Comparison of ENCODE assay signal across 31 cellular contexts in the genomic region with DNA sequence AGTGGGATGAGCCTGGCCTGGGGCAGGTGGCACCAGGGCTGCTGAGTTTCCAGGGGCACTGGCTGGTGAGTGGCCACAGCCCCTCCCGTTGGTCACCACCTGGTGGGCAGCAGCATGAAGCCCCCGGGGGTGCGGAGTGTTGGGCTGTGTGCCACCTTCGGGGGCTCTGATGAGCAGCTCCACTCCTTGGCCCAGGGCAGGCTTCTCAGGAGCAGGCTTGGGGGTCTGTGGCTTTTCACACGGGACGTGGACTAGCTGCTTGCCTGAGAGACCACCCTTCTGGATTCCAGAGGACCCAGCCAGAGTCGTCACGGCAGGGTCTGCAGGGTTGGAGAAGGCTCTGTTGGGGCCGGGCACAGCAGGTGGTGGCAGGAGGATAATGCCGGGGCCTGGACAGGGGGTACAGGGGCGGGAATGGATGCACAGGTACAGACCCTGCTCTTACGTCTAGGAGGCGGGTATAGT.
"Had no signal": no experiment of that assay in that cellular context is flagged by ENCODE, and none has a peak within 500 bp of the region (broad histone marks: within the 10 kb centered on the region; RNA-seq: fewer than 3 reads in every experiment).

No MANE protein-coding gene starts in this region.

- H3K36me3 ChIP-seq: brain microvascular endothelial cell had no signal

- H3K4me3 Mint-ChIP-seq: activated B cell treated with CpG ODN at 0.5 μM for 24 hours; activated CD4-positive, alpha-beta memory T cell treated with anti-CD3 and anti-CD28 coated beads for 36 hours; activated naive CD8-positive, alpha-beta T cell treated with anti-CD3 and anti-CD28 coated beads for 36 hours; activated T-cell treated with anti-CD3 and anti-CD28 coated beads, Interleukin-2, amount 50 U/mL, for 4 hours; activated T-helper 1 cell treated with anti-CD3 and anti-CD28 coated beads, Interleukin-12 subunit alpha, Interleukin-12 subunit beta, Interleukin-2, Interleukin-4 antibody, amounts not matched to agents 30 ng/mL and 10 ng/mL and 1 ng/mL, durations not matched to agents 14 hours and 24 hours and 36 hours had no signal

- ATAC-seq: activated T-cell treated with anti-CD3 and anti-CD28 coated beads, Interleukin-2, amount 50 U/mL, for 4 hours; PC-3 had no signal

- H3K36me3 Mint-ChIP-seq: activated CD4-positive, alpha-beta memory T cell treated with anti-CD3 and anti-CD28 coated beads for 36 hours; activated naive CD8-positive, alpha-beta T cell treated with anti-CD3 and anti-CD28 coated beads for 36 hours had no signal

- H3K27me3 ChIP-seq: brain microvascular endothelial cell had no signal

- H3K27ac Mint-ChIP-seq: activated B cell treated with CpG ODN at 0.5 μM for 24 hours; activated CD4-positive, alpha-beta memory T cell treated with anti-CD3 and anti-CD28 coated beads for 36 hours; activated naive CD8-positive, alpha-beta T cell treated with anti-CD3 and anti-CD28 coated beads for 36 hours; activated T-helper 1 cell treated with anti-CD3 and anti-CD28 coated beads, Interleukin-12 subunit alpha, Interleukin-12 subunit beta, Interleukin-2, Interleukin-4 antibody, amounts not matched to agents 30 ng/mL and 10 ng/mL and 1 ng/mL, durations not matched to agents 14 hours and 24 hours and 36 hours had no signal

- H3K27ac ChIP-seq: brain microvascular endothelial cell, RWPE1, VCaP had no signal

- H3K9me3 Mint-ChIP-seq: activated T-cell treated with anti-CD3 and anti-CD28 coated beads, Interleukin-2, amount 50 U/mL, for 4 hours; activated T-helper 1 cell treated with anti-CD3 and anti-CD28 coated beads, Interleukin-12 subunit alpha, Interleukin-12 subunit beta, Interleukin-2, Interleukin-4 antibody, amounts not matched to agents 30 ng/mL and 10 ng/mL and 1 ng/mL, durations not matched to agents 14 hours and 24 hours and 36 hours had no signal

- H3K27me3 Mint-ChIP-seq: activated B cell treated with CpG ODN at 0.5 μM for 24 hours; activated CD4-positive, alpha-beta memory T cell treated with anti-CD3 and anti-CD28 coated beads for 36 hours; activated naive CD8-positive, alpha-beta T cell treated with anti-CD3 and anti-CD28 coated beads for 36 hours had no signal

- DNase-seq: activated B cell treated with CpG ODN at 0.5 μM for 24 hours; activated CD4-positive, alpha-beta memory T cell treated with anti-CD3 and anti-CD28 coated beads for 36 hours; activated CD4-positive, alpha-beta T cell treated with anti-CD3 and anti-CD28 coated beads for 4 hours; activated CD4-positive, alpha-beta T cell treated with anti-CD3 and anti-CD28 coated beads, Interleukin-2, amount 50 U/mL, for 1 hour; activated CD4-positive, CD25-positive, alpha-beta regulatory T cell treated with anti-CD3 and anti-CD28 coated beads, Interleukin-2, amount 50 U/mL, for 72 hours; activated CD8-positive, alpha-beta memory T cell treated with anti-CD3 and anti-CD28 coated beads, Interleukin-2, amount 50 U/mL, for 4 hours; activated naive CD4-positive, alpha-beta T cell; activated naive CD4-positive, alpha-beta T cell treated with anti-CD3 and anti-CD28 coated beads, Interleukin-2, amount 50 U/mL, for 16 hours; activated naive CD8-positive, alpha-beta T cell treated with anti-CD3 and anti-CD28 coated beads for 36 hours; activated T-cell treated with anti-CD3 and anti-CD28 coated beads for 4 hours; activated T-cell treated with anti-CD3 and anti-CD28 coated beads, Interleukin-2, amount 50 U/mL, for 4 hours; amniotic stem cell; brain microvascular endothelial cell; Karpas-422; KBM-7; NCI-H1048; NCI-H1694; NCI-H1930; NCI-H2081 treated with DMSO at 0.1 percent for 48 hours; NCI-H524 treated with DMSO at 0.1 percent for 48 hours; NCI-H748 treated with DMSO at 0.1 percent for 48 hours; NK-92 treated with Interleukin-12 subunit alpha and Interleukin-12 subunit beta, amount 100 ng/mL, for 24 hours; PC-3; SIG-M5; SW 1271; T-helper 1 cell; T-helper 2 cell; T-helper 9 cell had no signal

- H3K4me1 Mint-ChIP-seq: activated naive CD8-positive, alpha-beta T cell treated with anti-CD3 and anti-CD28 coated beads for 36 hours had no signal
